Comparison of ENCODE assay signal across 9 cellular contexts in the genomic region with DNA sequence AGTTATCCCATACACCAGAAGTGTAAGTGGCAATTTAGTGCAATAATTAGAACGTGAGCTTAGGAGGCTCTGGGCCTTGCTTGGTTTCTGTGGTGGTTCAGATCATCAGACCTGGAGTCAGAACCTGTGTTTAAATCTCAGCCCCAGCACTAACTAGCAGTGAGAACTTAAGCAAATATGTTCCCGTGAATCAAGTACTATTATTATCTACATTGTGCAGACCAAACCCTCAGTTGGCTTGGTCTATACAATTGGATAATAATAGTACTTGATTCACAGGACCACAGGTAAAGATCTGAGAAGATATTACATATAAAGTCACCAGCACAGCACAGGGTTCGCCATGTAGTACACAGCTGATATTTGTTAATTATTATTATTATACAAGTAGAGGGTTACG.
"Had no signal": no experiment of that assay in that cellular context is flagged by ENCODE, and none has a peak within 500 bp of the region (broad histone marks: within the 10 kb centered on the region; RNA-seq: fewer than 3 reads in every experiment).

No MANE protein-coding gene starts in this region.

- H3K9me3 Mint-ChIP-seq: HFFc6, IgD-negative memory B cell had no signal

- H3K9me3 ChIP-seq: HAP-1 had no signal

- H3K4me3 ChIP-seq: GM23248, HAP-1 had no signal

- ATAC-seq: HCT116, HepG2 had no signal

- H3K36me3 Mint-ChIP-seq: IgD-negative memory B cell had no signal

- H3K27ac Mint-ChIP-seq: HFFc6, IgD-negative memory B cell had no signal

- H3K27ac ChIP-seq: GM23248, HL-60 had no signal

- H3K36me3 ChIP-seq: HAP-1 had no signal

- DNase-seq: GM23248, GOT3, H7, HFFc6 had no signal

- H3K4me3 Mint-ChIP-seq: HFFc6, IgD-negative memory B cell had no signal
